Comparison of ENCODE assay signal across 21 cellular contexts in genomic region chr2:30645081-30645744, GRCh38.
"Had no signal": no experiment of that assay in that cellular context is flagged by ENCODE, and none has a peak within 500 bp of the region (broad histone marks: within the 10 kb centered on the region; RNA-seq: fewer than 3 reads in every experiment).

No MANE protein-coding gene starts in this region.

- H3K9me3 ChIP-seq: body of pancreas, esophagus squamous epithelium, pancreas, right lobe of liver, thoracic aorta had no signal

- H3K36me3 ChIP-seq: pancreas, right lobe of liver, thoracic aorta had no signal

- DNase-seq: activated CD4-positive, alpha-beta memory T cell treated with anti-CD3 and anti-CD28 coated beads, Interleukin-2, amount 10 ng/mL, durations not matched to agents 7 days and 5 days; activated CD4-positive, alpha-beta T cell treated with anti-CD3 and anti-CD28 coated beads for 4 hours; activated CD8-positive, alpha-beta memory T cell treated with anti-CD3 and anti-CD28 coated beads, Interleukin-2, amount 10 ng/mL, durations not matched to agents 7 days and 5 days; activated naive CD4-positive, alpha-beta T cell; activated naive CD8-positive, alpha-beta T cell treated with anti-CD3 and anti-CD28 coated beads for 36 hours; amygdala; body of pancreas; caudate nucleus; effector memory CD8-positive, alpha-beta T cell; esophagus squamous epithelium; mesendoderm; naive thymus-derived CD8-positive, alpha-beta T cell; pancreas; right lobe of liver; stimulated activated CD4-positive, alpha-beta T cell treated with anti-CD3 and anti-CD28 coated beads, Interleukin-4, amount 100 ng/mL, for 1 hour had no signal

- H3K4me2 ChIP-seq: hepatocyte, smooth muscle cell had no signal

- H3K27ac ChIP-seq: body of pancreas, esophagus squamous epithelium, hepatocyte, pancreas, right lobe of liver, thoracic aorta had no signal

- H3K27me3 ChIP-seq: body of pancreas, esophagus squamous epithelium, hepatocyte, pancreas, right lobe of liver had no signal

- H2AFZ ChIP-seq: hepatocyte had no signal

- ATAC-seq: activated CD8-positive, alpha-beta memory T cell treated with anti-CD3 and anti-CD28 coated beads, Interleukin-2, amount 10 ng/mL, durations not matched to agents 7 days and 5 days; activated T-helper 17 cell treated with anti-CD3 and anti-CD28 coated beads, Interleukin-2, amount 50 U/mL, for 72 hours; body of pancreas; effector memory CD8-positive, alpha-beta T cell; naive thymus-derived CD8-positive, alpha-beta T cell; pancreas; stimulated activated effector memory CD8-positive, alpha-beta T cell treated with anti-CD3 and anti-CD28 coated beads, Interleukin-12 subunit alpha, Interleukin-12 subunit beta, amount 100 ng/mL, for 72 hours; WTC11 had no signal

- H3K4me1 ChIP-seq: body of pancreas, esophagus squamous epithelium, pancreas, right lobe of liver had no signal

- H3K4me3 ChIP-seq: body of pancreas, esophagus squamous epithelium, hepatocyte, pancreas, right lobe of liver, smooth muscle cell, thoracic aorta had no signal
